1 cellular context compared by ENCODE assay signal in genomic region chr10:68327889-68328786, GRCh38.
TF ChIP-seq lines count a peak whose summit lies in the region.

No MANE protein-coding gene starts in this region.

TF ChIP-seq in K562, 482 proteins besides CTCF, POLR2A, EP300 and RAD21 (continued from another document):
- TF ChIP-seq CUX1 (CRISPR knock-in tag; IDR thresholded peaks at IDR 0.05) (no peak), CXXC5 (CRISPR knock-in tag; IDR thresholded peaks at IDR 0.05) (no peak), MAFF (IDR thresholded peaks at IDR 0.05; ENCODE audit: low read length) (no peak), ZNF282 (CRISPR knock-in tag; IDR thresholded peaks at IDR 0.05) (no peak), ZBTB8A (IDR thresholded peaks at IDR 0.05; ENCODE audit: partially characterized antibody) (no peak), ZNF395 (CRISPR knock-in tag; IDR thresholded peaks at IDR 0.05) (no peak), POLR2G (IDR thresholded peaks at IDR 0.05; ENCODE audit: low read depth, low read length) (no peak), PCBP2 (IDR thresholded peaks at IDR 0.05; ENCODE audit: low read depth, low read length, poor library complexity, severe bottlenecking) (no peak), PHB2 (IDR thresholded peaks at IDR 0.05; ENCODE audit: low read depth) (no peak), PTBP1 (IDR thresholded peaks at IDR 0.05; ENCODE audit: low read depth, low read length) (no peak), CHD7 (IDR thresholded peaks at IDR 0.05; ENCODE audit: low read depth, low read length) (no peak), ZNF57 (CRISPR knock-in tag; IDR thresholded peaks at IDR 0.05) (no peak), RCOR1 (IDR thresholded peaks at IDR 0.05; ENCODE audit: borderline replicate concordance in 1 of 2, low read depth in 2 of 2, low read length in 2 of 2) (no peak), THAP7 (CRISPR knock-in tag; IDR thresholded peaks at IDR 0.05) (no peak), ZNF699 (CRISPR knock-in tag; IDR thresholded peaks at IDR 0.05; ENCODE audit: insufficient replicate concordance) (no peak), ID3 (CRISPR knock-in tag; IDR thresholded peaks at IDR 0.05) (no peak), ID3 (tag; IDR thresholded peaks at IDR 0.05) (no peak)
TF ChIP-seq in K562: peak in this region for 51.
